Comparison of ENCODE assay signal across 20 cellular contexts in the genomic region with DNA sequence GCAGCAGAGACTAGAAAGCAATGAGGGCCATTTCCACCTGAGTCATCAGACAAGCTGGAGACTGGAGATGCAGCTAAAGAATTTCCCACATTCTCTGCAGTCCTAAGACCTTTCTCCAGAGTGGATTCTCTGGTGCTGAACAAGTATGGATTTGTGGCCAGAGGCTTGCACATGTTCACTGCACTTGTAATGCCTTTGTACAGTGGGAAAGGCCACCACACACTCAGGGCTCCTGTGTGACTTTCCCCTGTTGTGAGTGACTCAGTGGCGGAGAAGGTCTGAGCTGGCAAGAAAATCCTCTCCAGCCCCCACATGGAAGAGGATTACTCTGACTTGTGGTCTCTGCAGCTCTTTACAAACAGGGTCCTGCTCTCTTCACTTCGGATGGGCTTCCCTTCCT.
DNase-seq lines count a peak whose midpoint lies in the region; FAIRE-seq and TF ChIP-seq lines count a peak whose summit lies in the region.
"Had no signal": no experiment of that assay in that cellular context is flagged by ENCODE, and none has a peak within 500 bp of the region (broad histone marks: within the 10 kb centered on the region; RNA-seq: fewer than 3 reads in every experiment).

No MANE protein-coding gene starts in this region.

- no peak overlapping the region for H3K4me3 ChIP-seq in retinal pigment epithelial cell (ENCODE audit: low read length)
- H3K4me3 ChIP-seq: A549, SK-N-MC had no signal

- TF ChIP-seq CTCF in retinal pigment epithelial cell (conservative IDR thresholded peaks at IDR 0.05; ENCODE audit: low read depth, low read length) = no peak

- DNase-seq in AG20443 (ENCODE audit: low spot score) = peak; percentile 20
- DNase-seq in RCC 7860 (ENCODE audit: low spot score) = peak; percentile 88
- peak; percentile 69 for DNase-seq in glomerular visceral epithelial cell (ENCODE audit: extremely low spot score)
- DNase-seq in retinal pigment epithelial cell (ENCODE audit: low read depth) = peak; percentile 27
- no peak for DNase-seq in NCI-H1436 treated with DMSO at 0.1 percent for 48 hours (lab: John Stamatoyannopoulos, UW)
- no peak for DNase-seq in activated gamma-delta T cell treated with Interleukin-2 at 50 U/mL for 16 hours
- DNase-seq in amygdala (lab: John Stamatoyannopoulos, UW) = no peak
- no peak for DNase-seq in G401 (ENCODE audit: low spot score)
- DNase-seq: AML-193, DMS 273 treated with DMSO at 0.1 percent for 48 hours, GF-D8, H9, MV-4-11, NCI-H1417, NCI-H2029, NCI-H510A, NCI-H774 had no signal

- FAIRE-seq in RCC 7860 (lab: Jason Lieb, UNC) = peak; percentile 53
- FAIRE-seq: A549, GM19239 had no signal

- in situ Hi-C loops in G401 (cut with HindIII; ENCODE audit: low sequenced_read_pairs) = no loop called here

Comparison
In these comparisons a context has a peak if more than half of its experiments do, and no peak if none do; other contexts are left out.
1. DNase-seq: peak in AG20443 (single experiment), RCC 7860 (single experiment), glomerular visceral epithelial cell (single experiment) and retinal pigment epithelial cell (single experiment); none in NCI-H1436 treated with DMSO at 0.1 percent for 48 hours (single experiment), activated gamma-delta T cell treated with Interleukin-2 at 50 U/mL for 16 hours (single experiment), amygdala (0 of 56) and G401 (single experiment).